Comparison of ENCODE assay signal across 26 cellular contexts in genomic region chr12:155646-156045, GRCh38. TPM values are rescaled to one million over a fixed set of nuclear protein-coding genes. Genes with fewer than 3 reads are reported as not detected.
DNase-seq lines count a peak whose midpoint lies in the region; ATAC-seq, FAIRE-seq and TF ChIP-seq lines count a peak whose summit lies in the region.
"Had no signal": no experiment of that assay in that cellular context is flagged by ENCODE, and none has a peak within 500 bp of the region (broad histone marks: within the 10 kb centered on the region; RNA-seq: fewer than 3 reads in every experiment).

No MANE protein-coding gene starts in this region.

- H3K4me2 ChIP-seq in BLaER1, result peak overlapping the region; percentile 18; the same call in 1 of the 2 replicates
- H3K4me2 ChIP-seq in H1 (ENCODE audit: insufficient read depth in 1 of 2, low read depth in 2 of 2, low read length in 2 of 2), result no peak overlapping the region
- no peak overlapping the region for H3K4me2 ChIP-seq in HepG2 (ENCODE audit: low read depth, low read length)
- H3K4me2 ChIP-seq: A549 had no signal

- H3K36me3 ChIP-seq in BLaER1 (no peaks in the 10 kb centered on the region), HEK293 (ENCODE audit: control insufficient read depth in 2 of 2, insufficient read depth in 1 of 2, low read length in 2 of 2) (no peaks in the 10 kb centered on the region), H1 (ENCODE audit: control insufficient read depth in 2 of 4, insufficient read depth in 4 of 4, low read length in 3 of 4) (no peaks in the 10 kb centered on the region), HepG2 (replicated peaks in 1 of 2; ENCODE audit: control insufficient read depth in 1 of 2, insufficient read depth in 2 of 2, low read length in 2 of 2) (no peaks in the 10 kb centered on the region), endodermal cell (ENCODE audit: control insufficient read depth, insufficient read depth, low read length) (no peaks in the 10 kb centered on the region)

- TF ChIP-seq EP300 in H1 (IDR thresholded peaks at IDR 0.05; ENCODE audit: borderline replicate concordance in 1 of 2, low read depth in 2 of 2, low read length in 2 of 2) (no peak), HepG2 (IDR thresholded peaks at IDR 0.05; ENCODE audit: low read depth in 2 of 2, low read length in 2 of 2) (no peak), HepG2 (CRISPR knock-in tag; IDR thresholded peaks at IDR 0.05; ENCODE audit: borderline replicate concordance) (no peak)

- no peak overlapping the region for H3K9ac ChIP-seq in BLaER1
- H3K9ac ChIP-seq in H1 (replicated peaks in 1 of 4; ENCODE audit: extremely low read depth in 1 of 4, low read depth in 3 of 4, low read length in 3 of 4), result no peak overlapping the region
- no peak overlapping the region for H3K9ac ChIP-seq in HepG2 (ENCODE audit: insufficient read depth, low read depth, low read length)
- no peak overlapping the region for H3K9ac ChIP-seq in endodermal cell (ENCODE audit: extremely low read depth, low read length, poor library complexity, severe bottlenecking)

- peaks cover 4% of the 10 kb centered on the region for H3K36me3 Mint-ChIP-seq in nephron progenitor cell (ENCODE audit: low read depth)
- H3K36me3 Mint-ChIP-seq in endodermal cell (ENCODE audit: low read depth), result no peaks in the 10 kb centered on the region
- H3K36me3 Mint-ChIP-seq: CD4-positive, alpha-beta memory T cell; CD4-positive, CD25-positive, alpha-beta regulatory T cell; CD8-positive, alpha-beta memory T cell had no signal

- no peak overlapping the region for H3K4me3 Mint-ChIP-seq in nephron progenitor cell
- no peak overlapping the region for H3K4me3 Mint-ChIP-seq in endodermal cell
- H3K4me3 Mint-ChIP-seq: B cell; CD4-positive, alpha-beta memory T cell; CD4-positive, CD25-positive, alpha-beta regulatory T cell; CD8-positive, alpha-beta memory T cell had no signal

- 88% methylated on average over 8 of the region's 8 CpGs; no CpG with 5 or more reads in 1 of the 2 experiments for WGBS in H1 (ENCODE audit: extremely low coverage in 1 of 2, insufficient coverage in 1 of 2, insufficient read length in 1 of 2, insufficient replicate concordance in 2 of 2, low coverage in 1 of 2, low lambda C conversion rate in 2 of 2, missing lambda C conversion rate in 1 of 2), 2 experiments
- WGBS in HepG2 (ENCODE audit: low lambda C conversion rate), result 5% methylated on average over 4 of the region's 8 CpGs
- 83 to 90% methylated on average over 2 to 8 of the region's 8 CpGs for WGBS in endodermal cell (ENCODE audit: insufficient coverage in 1 of 2, insufficient read length in 1 of 2), 2 experiments

- intact Hi-C loops in HepG2 (cut with micrococcal nuclease; ENCODE audit: unreplicated experiment), result no loop called here

- H3K9me3 ChIP-seq in BLaER1, result no peaks in the 10 kb centered on the region
- no peaks in the 10 kb centered on the region for H3K9me3 ChIP-seq in HEK293 (ENCODE audit: control insufficient read depth, insufficient read depth, low read depth, low read length)
- no peaks in the 10 kb centered on the region for H3K9me3 ChIP-seq in H1 (ENCODE audit: insufficient read depth in 2 of 2, low read depth in 1 of 2, low read length in 1 of 2)
- no peaks in the 10 kb centered on the region for H3K9me3 ChIP-seq in HepG2 (ENCODE audit: low read length)
- no peaks in the 10 kb centered on the region for H3K9me3 ChIP-seq in endodermal cell (ENCODE audit: control insufficient read depth, low read length)
- H3K9me3 ChIP-seq: A549 had no signal

- no peaks in the 10 kb centered on the region for H3K79me1 ChIP-seq in H1 (ENCODE audit: low read depth, low read length)

- H3K27me3 ChIP-seq in BLaER1, result no peaks in the 10 kb centered on the region
- no peaks in the 10 kb centered on the region for H3K27me3 ChIP-seq in H1 (replicated peaks in 1 of 4; ENCODE audit: control insufficient read depth in 3 of 4, extremely low read depth in 1 of 4, insufficient read depth in 3 of 4, low read length in 3 of 4)
- peaks cover 9 to 40% of the 10 kb centered on the region in 2 experiments; a peak in 4 of 5 replicates for H3K27me3 ChIP-seq in HepG2 (ENCODE audit: control insufficient read depth in 1 of 2, insufficient read depth in 2 of 2, low read length in 2 of 2)
- no peaks in the 10 kb centered on the region for H3K27me3 ChIP-seq in endodermal cell (ENCODE audit: control insufficient read depth, insufficient read depth, low read length, poor library complexity, severe bottlenecking)

- H2BK120ac ChIP-seq in H1 (replicated peaks; ENCODE audit: low read depth, low read length), result no peak overlapping the region

- POLR2A ChIA-PET in HEK293 (lab: Yijun Ruan, JAX) (no interaction called here), H1 (lab: Charles Lee; ENCODE audit: partially characterized antibody) (no interaction called here), HepG2 (lab: Yijun Ruan, JAX) (no interaction called here)

- H3K4me1 Mint-ChIP-seq in nephron progenitor cell (peaks cover 45% of the 10 kb centered on the region), endodermal cell (peaks cover 15% of the 10 kb centered on the region)
- H3K4me1 Mint-ChIP-seq: B cell; CD4-positive, alpha-beta memory T cell had no signal

- no peaks in the 10 kb centered on the region for H3K79me2 ChIP-seq in H1 (ENCODE audit: control insufficient read depth in 1 of 2, insufficient read depth in 2 of 2, low read length in 2 of 2)
- no peaks in the 10 kb centered on the region for H3K79me2 ChIP-seq in HepG2 (ENCODE audit: insufficient read depth, low read length)

- no peak overlapping the region for H3K56ac ChIP-seq in H1 (replicated peaks; ENCODE audit: insufficient read length, low read depth, low read length)

- CTCF ChIA-PET in HEK293 (lab: Yijun Ruan, JAX), result interaction anchor here (0.7 kb wide), 1 partner anchor 11 kb away, joined by 5 read pairs; no protein-coding TSS in a partner anchor
- CTCF ChIA-PET in H1 (lab: Charles Lee; ENCODE audit: partially characterized antibody), result interaction anchor here (0.6 to 6.6 kb wide), 8 partner anchors 10 to 64 kb away, joined by 3 to 39 read pairs (median 4); no protein-coding TSS in a partner anchor
- CTCF ChIA-PET in HepG2 (lab: Yijun Ruan, JAX; ENCODE audit: low intra/inter-chr PET ratio, low total read pairs), result no interaction called here

- DNase-seq in H1 (ENCODE audit: low read depth in 1 of 2, low spot score in 2 of 2) (no peak), nephron progenitor cell (no peak), EL (no peak), HepG2 (ENCODE audit: low spot score) (no peak), endodermal cell (no peak)
- DNase-seq: AML-193; CD4-positive, alpha-beta memory T cell; CD4-positive, CD25-positive, alpha-beta regulatory T cell; CD8-positive, alpha-beta memory T cell; COR-L47; DMS 273 treated with DMSO at 0.1 percent for 48 hours; DMS153; DMS53; DMS79; DND-41; GF-D8 had no signal

- no peak overlapping the region for H3K4ac ChIP-seq in H1 (replicated peaks; ENCODE audit: insufficient read length, low read depth, low read length)

- H4K5ac ChIP-seq in H1 (ENCODE audit: insufficient read length, low read depth, low read length), result no peak overlapping the region

- BruUV-seq in HepG2 (replicated peaks; lab: Mats Ljungman, UMichigan), result no TSS peak

- H3K27ac ChIP-seq in BLaER1, result no peak overlapping the region
- H3K27ac ChIP-seq in HEK293 (ENCODE audit: extremely low read depth, low read depth, low read length), result no peak overlapping the region
- no peak overlapping the region for H3K27ac ChIP-seq in H1 (ENCODE audit: low read depth, low read length)
- no peak overlapping the region for H3K27ac ChIP-seq in HepG2 (ENCODE audit: extremely low read length, insufficient read depth, low read length)
- no peak overlapping the region for H3K27ac ChIP-seq in endodermal cell (ENCODE audit: low read depth, low read length)
- H3K27ac ChIP-seq: 22Rv1, A549, C4-2B had no signal

- H4K91ac ChIP-seq in H1 (replicated peaks; ENCODE audit: insufficient read length, low read length), result no peak overlapping the region

- H3K18ac ChIP-seq in H1 (ENCODE audit: extremely low read depth, low read length), result no peak overlapping the region

- H3K27me3 Mint-ChIP-seq in nephron progenitor cell (ENCODE audit: low read depth, poor library complexity), result peaks cover 34% of the 10 kb centered on the region
- H3K27me3 Mint-ChIP-seq in endodermal cell (ENCODE audit: insufficient read depth), result peaks cover 10% of the 10 kb centered on the region

- no peak overlapping the region for H2AFZ ChIP-seq in H1 (ENCODE audit: low read length)
- H2AFZ ChIP-seq in HepG2 (ENCODE audit: low read length), result no peak overlapping the region

- H2BK5ac ChIP-seq in H1 (ENCODE audit: low read depth, low read length), result no peak overlapping the region

- peak overlapping the region; percentile 50; the same call in 1 of the 2 replicates for H2BK12ac ChIP-seq in H1 (ENCODE audit: low read depth, low read length)

- in situ Hi-C loops in HepG2 (cut with HindIII; ENCODE audit: extremely low pct_ligation_motif_present, low pct_unique_long_range_greater_than_20kb), result no loop called here

- H3K27ac Mint-ChIP-seq in nephron progenitor cell, result peak overlapping the region; percentile 26
- H3K27ac Mint-ChIP-seq in endodermal cell, result no peak overlapping the region
- H3K27ac Mint-ChIP-seq: B cell; CD4-positive, alpha-beta memory T cell; CD4-positive, CD25-positive, alpha-beta regulatory T cell; CD8-positive, alpha-beta memory T cell had no signal

- H2BK20ac ChIP-seq in H1 (ENCODE audit: low read length), result no peak overlapping the region

- no peak overlapping the region for H3K14ac ChIP-seq in H1 (ENCODE audit: insufficient read length)

- no peaks in the 10 kb centered on the region for H3K23me2 ChIP-seq in H1 (ENCODE audit: low read depth, low read length)

- TF ChIP-seq RAD21 in H1 (IDR thresholded peaks at IDR 0.05 in 1 of 2, conservative IDR thresholded peaks at IDR 0.05 in 1 of 2; ENCODE audit: low read depth in 2 of 2, low read length in 2 of 2), result no peak
- TF ChIP-seq RAD21 in HepG2 (CRISPR knock-in tag; IDR thresholded peaks at IDR 0.05), result no peak

- no peak overlapping the region for H3K4me3 ChIP-seq in BLaER1
- no peak overlapping the region for H3K4me3 ChIP-seq in HEK293 (ENCODE audit: low read depth, low read length)
- H3K4me3 ChIP-seq in H1 (ENCODE audit: extremely low read depth in 1 of 4, insufficient read depth in 2 of 4, low read depth in 3 of 4, low read length in 4 of 4), result no peak overlapping the region
- no peak overlapping the region for H3K4me3 ChIP-seq in HepG2 (replicated peaks in 1 of 3; ENCODE audit: insufficient read depth in 1 of 3, low read depth in 2 of 3, low read length in 3 of 3)
- no peak overlapping the region for H3K4me3 ChIP-seq in endodermal cell (ENCODE audit: low read length)
- H3K4me3 ChIP-seq: A549 had no signal

- no peak overlapping the region for H2BK15ac ChIP-seq in H1 (ENCODE audit: low read length)

- H3K9me3 Mint-ChIP-seq in nephron progenitor cell (no peaks in the 10 kb centered on the region), endodermal cell (no peaks in the 10 kb centered on the region)
- H3K9me3 Mint-ChIP-seq: CD4-positive, alpha-beta memory T cell; CD8-positive, alpha-beta memory T cell had no signal

- TF ChIP-seq CTCF in HEK293 (tag by site-specific recombination; IDR thresholded peaks at IDR 0.05) (no peak), H1 (IDR thresholded peaks at IDR 0.05; ENCODE audit: control extremely low read depth in 1 of 3, insufficient read depth in 1 of 3, low read depth in 1 of 3, low read length in 3 of 3) (no peak), nephron progenitor cell (IDR thresholded peaks at IDR 0.05) (no peak), HepG2 (CRISPR knock-in tag; IDR thresholded peaks at IDR 0.05) (no peak), endodermal cell (conservative IDR thresholded peaks at IDR 0.05) (no peak)

- H2AK5ac ChIP-seq in H1 (ENCODE audit: low read depth, low read length), result 0 out of 2 replicates have a peak overlapping the region, but pooled peaks have one; percentile 13

- FAIRE-seq in H1 (lab: Jason Lieb, UNC), result no peak
- FAIRE-seq in HepG2 (lab: Jason Lieb, UNC), result no peak
- FAIRE-seq: A549, G401.6, GM12891 had no signal

- no peak overlapping the region for H3K23ac ChIP-seq in H1 (ENCODE audit: insufficient read length)

- H3K4me1 ChIP-seq in BLaER1 (peaks cover 27% of the 10 kb centered on the region), HEK293 (ENCODE audit: control insufficient read depth, insufficient read depth, low read length) (no peaks in the 10 kb centered on the region), H1 (replicated peaks in 1 of 4; ENCODE audit: control insufficient read depth in 3 of 4, insufficient read depth in 4 of 4, low read length in 3 of 4) (peaks cover 0 to 11% (median 2%) of the 10 kb centered on the region in 4 experiments; a peak in 5 of 7 replicates), HepG2 (ENCODE audit: insufficient read depth, low read length) (peaks cover 11% of the 10 kb centered on the region), endodermal cell (ENCODE audit: control insufficient read depth, insufficient read depth, low read length) (no peaks in the 10 kb centered on the region)
- H3K4me1 ChIP-seq: A549 had no signal

- H4K20me1 ChIP-seq in BLaER1, result no peaks in the 10 kb centered on the region
- H4K20me1 ChIP-seq in H1 (replicated peaks in 1 of 2; ENCODE audit: control insufficient read depth in 1 of 2, insufficient read depth in 2 of 2, low read length in 2 of 2), result no peaks in the 10 kb centered on the region
- no peaks in the 10 kb centered on the region for H4K20me1 ChIP-seq in HepG2 (ENCODE audit: insufficient read depth, low read length)

- H4K8ac ChIP-seq in H1 (ENCODE audit: extremely low read depth, insufficient read depth, low read length), result no peak overlapping the region

- TF ChIP-seq POLR2A in H1 (IDR thresholded peaks at IDR 0.05; ENCODE audit: control extremely low read depth in 1 of 2, low read depth in 2 of 2, low read length in 2 of 2) (no peak), HepG2 (IDR thresholded peaks at IDR 0.05; ENCODE audit: insufficient read depth in 1 of 2, low read depth in 2 of 2, low read length in 2 of 2) (no peak)

- no peak for ATAC-seq in HG03571 (IDR thresholded peaks at IDR 0.05; ENCODE audit: unreplicated experiment)
- ATAC-seq in HepG2, result no peak
- ATAC-seq: A549 had no signal

RNA-seq across cellular contexts. Expression of gene SLC6A12, which starts 58.3 kb away (rescaled TPM):
- 0.65 and 1.1 TPM in 2 replicates for total RNA-seq in H1 (2021; fragmentation: NEBNext Ultra II Directional; extraction: Animal tissue kit (Norgen Biotek cat#: 25700))
- polyA plus RNA-seq in H1 (2011; rRNA removed) (0.63 and 0.70 TPM in 2 replicates), HepG2 (2011; rRNA removed) (3.7 and 6.0 TPM in 2 replicates)
- polyA plus RNA-seq in H1 (2011; cell fraction: cytosol; rRNA removed), result 0.44 TPM
- polyA plus RNA-seq in H1 (2011; cell fraction: nucleus; rRNA removed), result 1.6 TPM
- polyA plus RNA-seq in H1 (2012, experiment 1 of 2), result 0.33 to 1.2 TPM (median 0.91 TPM) in 4 replicates
- 0.56 TPM for polyA plus RNA-seq in H1 (2012, experiment 2 of 2)
- polyA plus RNA-seq in H1 (2013, experiment 1 of 2), result 0.36 TPM
- polyA plus RNA-seq in H1 (2013, experiment 2 of 2), result 0.46 TPM
- polyA minus RNA-seq in H1 (2011; rRNA and poly(A)+ RNA removed), result 1.8 and 3.6 TPM in 2 replicates
- polyA minus RNA-seq in H1 (2011; cell fraction: cytosol; rRNA and poly(A)+ RNA removed), result not detected
- polyA minus RNA-seq in H1 (2011; cell fraction: nucleus; rRNA and poly(A)+ RNA removed), result 1.8 TPM
- total RNA-seq in HepG2 (2016; rRNA removed; fragmentation: Illumina TruSeq; extraction: Trizol) (9.5 and 18.8 TPM in 2 replicates), endodermal cell (1 to 10 TPM in 1 of 2 donors, under 1 TPM in 1; 0.58 to 1.3 TPM)
- total RNA-seq in HepG2 (2016; cell fraction: cytosol; rRNA removed; fragmentation: Illumina TruSeq; extraction: Trizol; ENCODE audit: low read depth), result 3.7 and 5.6 TPM in 2 replicates
- total RNA-seq in HepG2 (2016; cell fraction: insoluble cytoplasmic fraction; rRNA removed; fragmentation: Illumina TruSeq; extraction: Trizol), result 10.4 and 17.8 TPM in 2 replicates
- total RNA-seq in HepG2 (2016; cell fraction: membrane; rRNA removed; fragmentation: Illumina TruSeq; extraction: Trizol), result 7.4 and 8.0 TPM in 2 replicates
- total RNA-seq in HepG2 (2016; cell fraction: nucleus; rRNA removed; fragmentation: Illumina TruSeq; extraction: Trizol), result 17.0 and 17.6 TPM in 2 replicates
- polyA plus RNA-seq in HepG2 (2011; cell fraction: cytosol; rRNA removed), result 4.4 and 5.0 TPM in 2 replicates
- polyA plus RNA-seq in HepG2 (2011; cell fraction: nucleus; rRNA removed), result 10.3 and 12.4 TPM in 2 replicates
- 0.66 and 5.8 TPM in 2 replicates for polyA plus RNA-seq in HepG2 (2012)
- 2.3 and 2.8 TPM in 2 replicates for polyA plus RNA-seq in HepG2 (2016; cell fraction: cytosol; fragmentation: Illumina TruSeq; extraction: Trizol; ENCODE audit: low read depth)
- polyA plus RNA-seq in HepG2 (2016; cell fraction: insoluble cytoplasmic fraction; fragmentation: Illumina TruSeq; extraction: Trizol; ENCODE audit: low read depth), result 7.2 and 9.0 TPM in 2 replicates
- 3.9 and 4.9 TPM in 2 replicates for polyA plus RNA-seq in HepG2 (2016; cell fraction: membrane; fragmentation: Illumina TruSeq; extraction: Trizol; ENCODE audit: low read depth)
- 27.1 and 27.7 TPM in 2 replicates for polyA plus RNA-seq in HepG2 (2016; cell fraction: nucleus; fragmentation: Illumina TruSeq; extraction: Trizol; ENCODE audit: insufficient read depth, low read depth)
- 1.2 and 11.3 TPM in 2 replicates for polyA minus RNA-seq in HepG2 (2011; rRNA and poly(A)+ RNA removed; ENCODE audit: low replicate concordance)
- polyA minus RNA-seq in HepG2 (2011; cell fraction: cytosol; rRNA and poly(A)+ RNA removed), result 7.0 and 7.2 TPM in 2 replicates
- 5.8 and 7.1 TPM in 2 replicates for polyA minus RNA-seq in HepG2 (2011; cell fraction: nucleus; rRNA and poly(A)+ RNA removed)
- polyA plus RNA-seq in endodermal cell (2013, experiment 1 of 2), result 0.43 TPM
- not detected for polyA plus RNA-seq in endodermal cell (2013, experiment 2 of 2)
- total RNA-seq: B cell; CD4-positive, CD25-positive, alpha-beta regulatory T cell had no signal
- polyA plus RNA-seq: BJ; CD4-positive, alpha-beta memory T cell; CD4-positive, CD25-positive, alpha-beta regulatory T cell; CD8-positive, alpha-beta memory T cell had no signal
